ENCODE assay signal across 9 cellular contexts in the genomic region with DNA sequence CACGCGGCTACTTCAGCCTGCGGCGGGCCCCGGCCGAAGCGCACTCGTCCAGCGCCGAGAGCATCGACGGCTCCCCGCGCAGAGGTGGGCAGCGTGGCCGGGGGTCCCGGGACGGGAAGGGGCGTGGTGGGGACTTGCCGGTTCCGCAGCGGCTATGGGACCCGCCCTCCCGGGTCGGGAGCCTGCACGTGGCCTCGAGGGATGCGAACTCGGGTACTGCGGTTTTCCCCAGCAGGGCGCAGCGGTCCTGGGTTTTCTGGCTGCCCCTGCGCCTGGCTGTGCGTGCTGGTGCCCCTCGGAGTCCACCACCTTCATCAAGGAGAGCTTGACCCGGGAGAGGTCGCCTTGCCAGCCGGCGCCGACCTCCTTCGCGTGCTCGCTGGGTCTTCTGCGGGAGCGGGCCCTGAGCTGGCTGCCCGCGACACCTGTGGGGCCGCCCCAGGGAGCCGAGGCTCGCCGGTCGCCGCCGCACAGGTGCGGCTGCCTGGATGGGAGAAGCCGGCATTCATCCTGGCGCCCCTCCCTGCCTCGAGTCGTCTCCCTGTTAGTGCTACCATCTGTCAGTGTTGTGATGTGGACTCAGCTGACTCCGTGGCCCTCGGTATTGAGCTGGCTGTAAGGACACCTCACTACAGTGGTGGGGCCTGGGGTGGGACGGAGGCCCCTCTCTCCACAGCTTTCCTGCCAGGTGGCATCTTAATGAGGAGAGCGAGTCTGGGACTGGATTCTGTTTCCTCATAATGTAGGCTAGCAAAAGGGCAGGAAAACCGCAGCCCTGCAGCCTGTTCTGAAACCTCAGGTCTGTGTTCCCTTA.
A peak's percentile ranks its signal among the peaks of the same experiment; 100 is the strongest.
DNase-seq lines count a peak whose midpoint lies in the region; ATAC-seq and TF ChIP-seq lines count a peak whose summit lies in the region.
"Had no signal": no experiment of that assay in that cellular context is flagged by ENCODE, and none has a peak within 500 bp of the region (broad histone marks: within the 10 kb centered on the region; RNA-seq: fewer than 3 reads in every experiment).

No MANE protein-coding gene starts in this region.

- peaks cover 11 to 29% (median 16%) of the 10 kb centered on the region in 4 donors for H3K4me1 ChIP-seq in upper lobe of left lung

- no peak for TF ChIP-seq EP300 in upper lobe of left lung (IDR thresholded peaks at IDR 0.05)

- H3K9me3 Mint-ChIP-seq in activated naive CD4-positive, alpha-beta T cell treated with anti-CD3 and anti-CD28 coated beads, Interleukin-2, amount 50 U/mL, for 24 hours = no peaks in the 10 kb centered on the region
- H3K9me3 Mint-ChIP-seq in WTC11 = no peaks in the 10 kb centered on the region

- H3K27me3 ChIP-seq in layer of hippocampus (ENCODE audit: control insufficient read depth, insufficient read depth, low read length) (no peaks in the 10 kb centered on the region), upper lobe of left lung (peaks cover 0 to 9% (median 0%) of the 10 kb centered on the region in 4 donors)

- H3K27ac ChIP-seq in layer of hippocampus (ENCODE audit: low read depth, low read length) (peak overlapping the region; percentile 30), upper lobe of left lung (no peak overlapping the region)

- no peak for DNase-seq in activated naive CD4-positive, alpha-beta T cell treated with anti-CD3 and anti-CD28 coated beads, Interleukin-2, amount 50 U/mL, for 16 hours
- DNase-seq in WTC11 (ENCODE audit: low spot score) = peak; percentile 34
- DNase-seq in upper lobe of left lung = no peak
- no peak for DNase-seq in occipital lobe (lab: John Stamatoyannopoulos, UW)
- no peak for DNase-seq in DMS114 treated with DMSO at 0.1 percent for 48 hours (lab: John Stamatoyannopoulos, UW; ENCODE audit: unreplicated experiment)
- DNase-seq: T1000 had no signal

- no peaks in the 10 kb centered on the region for H3K9me3 ChIP-seq in upper lobe of left lung

- WGBS in upper lobe of left lung, 2 donors = 71 to 74% methylated on average over 3 to 39 of the region's 64 CpGs

- H3K36me3 ChIP-seq in upper lobe of left lung = no peaks in the 10 kb centered on the region

- H3K36me3 Mint-ChIP-seq in activated naive CD4-positive, alpha-beta T cell treated with anti-CD3 and anti-CD28 coated beads, Interleukin-2, amount 50 U/mL, for 24 hours = no peaks in the 10 kb centered on the region
- H3K36me3 Mint-ChIP-seq in WTC11 = no peaks in the 10 kb centered on the region

- peak overlapping the region; percentile 26 for H3K4me3 Mint-ChIP-seq in activated naive CD4-positive, alpha-beta T cell treated with anti-CD3 and anti-CD28 coated beads, Interleukin-2, amount 50 U/mL, for 24 hours
- H3K4me3 Mint-ChIP-seq in WTC11 = peak overlapping the region; percentile 73

- TF ChIP-seq POLR2A in upper lobe of left lung (IDR thresholded peaks at IDR 0.05) = no peak

- POLR2A ChIA-PET in WTC11 (lab: Charles Lee) = no interaction called here

- ATAC-seq in WTC11 = no peak
- peak in 1 of 2 donors; percentile 14 for ATAC-seq in upper lobe of left lung (ENCODE audit: low FRiP score in 2 of 2)
- ATAC-seq in GM18502 (IDR thresholded peaks at IDR 0.05; ENCODE audit: poor library complexity, unreplicated experiment) = no peak

- CTCF ChIA-PET in WTC11 (lab: Charles Lee) = interaction anchor here (0.7 to 2.9 kb wide), 6 partner anchors 32 to 76 kb away, joined by 4 to 22 read pairs (median 6); no protein-coding TSS in a partner anchor

- no peak for TF ChIP-seq CTCF in WTC11 (IDR thresholded peaks at IDR 0.05)
- TF ChIP-seq CTCF in upper lobe of left lung (IDR thresholded peaks at IDR 0.05) = no peak

- H3K4me1 Mint-ChIP-seq in activated naive CD4-positive, alpha-beta T cell treated with anti-CD3 and anti-CD28 coated beads, Interleukin-2, amount 50 U/mL, for 24 hours = no peaks in the 10 kb centered on the region
- H3K4me1 Mint-ChIP-seq in WTC11 = peaks cover 65% of the 10 kb centered on the region

- H3K27me3 Mint-ChIP-seq in activated naive CD4-positive, alpha-beta T cell treated with anti-CD3 and anti-CD28 coated beads, Interleukin-2, amount 50 U/mL, for 24 hours = peaks cover 33% of the 10 kb centered on the region
- H3K27me3 Mint-ChIP-seq in WTC11 (ENCODE audit: low read depth) = peaks cover 14% of the 10 kb centered on the region

- no peak overlapping the region for H3K27ac Mint-ChIP-seq in activated naive CD4-positive, alpha-beta T cell treated with anti-CD3 and anti-CD28 coated beads, Interleukin-2, amount 50 U/mL, for 24 hours
- no peak overlapping the region for H3K27ac Mint-ChIP-seq in WTC11

- peak overlapping the region in 3 of 4 donors; percentile 64 to 67 (median 65) for H3K4me3 ChIP-seq in upper lobe of left lung

TF ChIP-seq in WTC11, 78 proteins besides CTCF, POLR2A, EP300 and RAD21:
- TF ChIP-seq FOXP4 (CRISPR knock-in tag; IDR thresholded peaks at IDR 0.05) (no peak), ZNF138 (CRISPR knock-in tag; conservative IDR thresholded peaks at IDR 0.05) (no peak), ZNF423 (CRISPR knock-in tag; IDR thresholded peaks at IDR 0.05) (peak; percentile 60; the same call in 1 of the 2 replicates), HMGXB4 (CRISPR knock-in tag; IDR thresholded peaks at IDR 0.05) (peak; percentile 40; the same call in 1 of the 2 replicates), SP1 (CRISPR knock-in tag; conservative IDR thresholded peaks at IDR 0.05) (peak; percentile 33), ESRRA (CRISPR knock-in tag; IDR thresholded peaks at IDR 0.05; ENCODE audit: borderline replicate concordance) (no peak)
- TF ChIP-seq, protein P1, sequence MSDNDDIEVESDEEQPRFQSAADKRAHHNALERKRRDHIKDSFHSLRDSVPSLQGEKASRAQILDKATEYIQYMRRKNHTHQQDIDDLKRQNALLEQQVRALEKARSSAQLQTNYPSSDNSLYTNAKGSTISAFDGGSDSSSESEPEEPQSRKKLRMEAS (CRISPR knock-in tag; IDR thresholded peaks at IDR 0.05) = 0 out of 2 replicates have a peak, but pooled peaks have one; percentile 21
- TF ChIP-seq, protein P2, sequence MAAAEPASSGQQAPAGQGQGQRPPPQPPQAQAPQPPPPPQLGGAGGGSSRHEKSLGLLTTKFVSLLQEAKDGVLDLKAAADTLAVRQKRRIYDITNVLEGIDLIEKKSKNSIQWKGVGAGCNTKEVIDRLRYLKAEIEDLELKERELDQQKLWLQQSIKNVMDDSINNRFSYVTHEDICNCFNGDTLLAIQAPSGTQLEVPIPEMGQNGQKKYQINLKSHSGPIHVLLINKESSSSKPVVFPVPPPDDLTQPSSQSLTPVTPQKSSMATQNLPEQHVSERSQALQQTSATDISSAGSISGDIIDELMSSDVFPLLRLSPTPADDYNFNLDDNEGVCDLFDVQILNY (CRISPR knock-in tag; IDR thresholded peaks at IDR 0.05) = 0 out of 2 replicates have a peak, but pooled peaks have one; percentile 25
TF ChIP-seq in WTC11: peak in this region for 5.
